Comparison of ENCODE assay signal across 26 cellular contexts in the genomic region with DNA sequence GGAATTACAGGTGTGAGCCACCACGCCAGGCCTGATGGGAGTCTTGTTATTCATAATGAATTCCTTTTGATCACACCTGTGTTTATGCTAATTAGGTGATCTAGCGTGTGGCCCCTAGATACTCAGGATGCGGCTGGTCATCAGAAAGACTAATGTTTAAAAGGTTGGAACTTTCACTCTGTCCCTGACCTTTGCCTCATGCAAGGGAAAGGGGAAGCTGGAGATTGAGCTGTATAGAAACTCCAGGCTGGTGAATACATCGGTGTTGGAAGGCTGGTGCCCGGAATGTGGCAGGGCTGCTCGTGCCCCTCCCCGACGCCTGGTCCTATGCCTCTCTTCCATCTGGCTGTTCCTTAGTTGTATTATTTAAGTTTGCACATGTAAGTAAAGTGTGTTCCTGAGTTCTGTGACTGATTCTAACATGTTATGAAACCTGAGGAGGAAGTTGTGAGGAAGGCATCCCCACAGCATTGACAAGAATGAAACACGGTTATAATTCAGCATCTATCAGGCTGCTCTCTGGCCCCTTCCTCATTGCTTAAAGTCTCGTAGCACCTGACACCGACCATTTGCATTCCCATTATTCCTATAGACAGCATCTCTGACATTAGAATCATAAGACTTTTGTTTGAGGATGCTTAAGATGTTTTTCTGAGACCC.
"Had no signal": no experiment of that assay in that cellular context is flagged by ENCODE, and none has a peak within 500 bp of the region (broad histone marks: within the 10 kb centered on the region; RNA-seq: fewer than 3 reads in every experiment).

No MANE protein-coding gene starts in this region.

- H3K27me3 Mint-ChIP-seq: activated T-cell treated with anti-CD3 and anti-CD28 coated beads, Interleukin-2, amount 50 U/mL, for 24 hours had no signal

- H3K36me3 ChIP-seq: brain microvascular endothelial cell, neural progenitor cell, thyroid gland, WERI-Rb-1 had no signal

- H3K27me3 ChIP-seq: brain microvascular endothelial cell, heart left ventricle, neural progenitor cell, sigmoid colon, stomach, thyroid gland had no signal

- ATAC-seq: activated CD4-positive, CD25-positive, alpha-beta regulatory T cell treated with anti-CD3 and anti-CD28 coated beads, Interleukin-2, amount 50 U/mL, for 24 hours; heart left ventricle; natural killer cell; psoas muscle; stimulated activated effector memory CD8-positive, alpha-beta T cell treated with anti-CD3 and anti-CD28 coated beads, Interleukin-12 subunit alpha, Interleukin-12 subunit beta, amount 100 ng/mL, for 72 hours had no signal

- H3K4me1 ChIP-seq: neural progenitor cell, parathyroid adenoma, psoas muscle, sigmoid colon, stomach, thyroid gland had no signal

- DNase-seq: activated CD4-positive, alpha-beta T cell treated with anti-CD3 and anti-CD28 coated beads for 48 hours; activated CD4-positive, alpha-beta T cell treated with anti-CD3 and anti-CD28 coated beads, Interleukin-2, amount 50 U/mL, for 48 hours; activated CD8-positive, alpha-beta memory T cell treated with anti-CD3 and anti-CD28 coated beads, Interleukin-2, amount 50 U/mL, for 48 hours; activated gamma-delta T cell treated with Interleukin-2 at 50 U/mL for 16 hours; activated naive CD4-positive, alpha-beta T cell treated with anti-CD3 and anti-CD28 coated beads, Interleukin-2, amount 50 U/mL, for 16 hours; activated T-cell treated with anti-CD3 and anti-CD28 coated beads, Interleukin-2, amount 50 U/mL, for 24 hours; amniotic stem cell; brain microvascular endothelial cell; heart left ventricle; hypothalamus; immature natural killer cell; natural killer cell; occipital lobe; psoas muscle; sigmoid colon; small intestine; stimulated activated CD4-positive, alpha-beta T cell treated with anti-CD3 and anti-CD28 coated beads, Interleukin-4, amount 100 ng/mL, for 24 hours; stomach; T-helper 9 cell; thyroid gland; WERI-Rb-1 had no signal

- H3K27ac Mint-ChIP-seq: activated T-cell treated with anti-CD3 and anti-CD28 coated beads, Interleukin-2, amount 50 U/mL, for 24 hours; natural killer cell; neural progenitor cell; stimulated activated effector memory CD8-positive, alpha-beta T cell treated with anti-CD3 and anti-CD28 coated beads, Interleukin-12 subunit alpha, Interleukin-12 subunit beta, amount 100 ng/mL, for 72 hours had no signal

- H3K9me3 ChIP-seq: psoas muscle, sigmoid colon, stomach, thyroid gland had no signal

- H3K27ac ChIP-seq: brain microvascular endothelial cell, coronary artery, heart left ventricle, neural progenitor cell, parathyroid adenoma, psoas muscle, sigmoid colon, stomach, thyroid gland, WERI-Rb-1 had no signal

- H3K4me3 Mint-ChIP-seq: activated T-cell treated with anti-CD3 and anti-CD28 coated beads, Interleukin-2, amount 50 U/mL, for 24 hours; immature natural killer cell; natural killer cell; neural progenitor cell; stimulated activated effector memory CD8-positive, alpha-beta T cell treated with anti-CD3 and anti-CD28 coated beads, Interleukin-12 subunit alpha, Interleukin-12 subunit beta, amount 100 ng/mL, for 72 hours had no signal

- H3K4me3 ChIP-seq: coronary artery, heart left ventricle, neural progenitor cell, psoas muscle, sigmoid colon, stomach, thyroid gland had no signal

- H3K9me3 Mint-ChIP-seq: immature natural killer cell; natural killer cell; stimulated activated effector memory CD8-positive, alpha-beta T cell treated with anti-CD3 and anti-CD28 coated beads, Interleukin-12 subunit alpha, Interleukin-12 subunit beta, amount 100 ng/mL, for 72 hours had no signal
